32 cellular contexts compared by ENCODE assay signal in genomic region chr12:18123707-18124106, GRCh38. TPM values are rescaled to one million over a fixed set of nuclear protein-coding genes. Genes with fewer than 3 reads are reported as not detected.
"Had no signal": no experiment of that assay in that cellular context is flagged by ENCODE, and none has a peak within 500 bp of the region (broad histone marks: within the 10 kb centered on the region; RNA-seq: fewer than 3 reads in every experiment).

No MANE protein-coding gene starts in this region.

- H3K4me3 Mint-ChIP-seq: dendritic cell treated with granulocyte-macrophage colony-stimulating factor and Interleukin-4, amounts not matched to agents 40 ng/mL and 50 ng/mL, for 4 days; effector memory CD8-positive, alpha-beta T cell; endodermal cell; mesothelial cell of epicardium had no signal

- H3K27ac Mint-ChIP-seq: dendritic cell treated with granulocyte-macrophage colony-stimulating factor and Interleukin-4, amounts not matched to agents 40 ng/mL and 50 ng/mL, for 4 days; effector memory CD8-positive, alpha-beta T cell; endodermal cell; mesothelial cell of epicardium had no signal

- H3K36me3 ChIP-seq: colonic mucosa, esophagus squamous epithelium, gastrocnemius medialis, heart right ventricle, left lung, lower lobe of right lung had no signal

- H3K4me1 ChIP-seq: colonic mucosa, esophagus squamous epithelium, heart right ventricle, left lung, lower lobe of right lung had no signal

- H3K27ac ChIP-seq: colonic mucosa, epithelial cell of prostate, esophagus squamous epithelium, gastrocnemius medialis, heart right ventricle, left lung, lower lobe of right lung had no signal

- FAIRE-seq: endometrium, islet of Langerhans, keratinocyte had no signal

- H3K9me3 ChIP-seq: colonic mucosa had no signal

- H3K4me1 Mint-ChIP-seq: endodermal cell, mesothelial cell of epicardium had no signal

- ATAC-seq: effector memory CD8-positive, alpha-beta T cell; esophagus mucosa; gastrocnemius medialis; heart right ventricle; left cardiac atrium; left lung; left ventricle myocardium superior; lower lobe of right lung; mucosa of descending colon had no signal

- H3K27me3 Mint-ChIP-seq: dendritic cell treated with granulocyte-macrophage colony-stimulating factor and Interleukin-4, amounts not matched to agents 40 ng/mL and 50 ng/mL, for 4 days; effector memory CD8-positive, alpha-beta T cell had no signal

- DNase-seq: colonic mucosa; cortex of kidney; effector CD8-positive, alpha-beta T cell; effector memory CD8-positive, alpha-beta T cell; endodermal cell; erythroblast; esophagus squamous epithelium; foreskin fibroblast; foreskin melanocyte; gastrocnemius medialis; glutamatergic neuron; head of caudate nucleus; heart right ventricle; hippocampal formation; left cardiac atrium; left lung; left ventricle myocardium superior; lower lobe of right lung; mesenchymal stem cell; mucosa of descending colon had no signal

- H3K27me3 ChIP-seq: colonic mucosa, esophagus squamous epithelium, gastrocnemius medialis, heart right ventricle, left lung had no signal

- H3K4me3 ChIP-seq: colonic mucosa, esophagus squamous epithelium, gastrocnemius medialis, heart right ventricle, left lung, lower lobe of right lung, mucosa of descending colon had no signal

RNA-seq across cellular contexts. Expression of gene RERGL, which starts 33.7 kb away (rescaled TPM):
- total RNA-seq: dermis microvascular lymphatic vessel endothelial cell, endodermal cell, glomerular endothelial cell, kidney epithelial cell, lung microvascular endothelial cell, myocyte had no signal
- polyA plus RNA-seq: keratinocyte had no signal
